In genomic region chr4:35521682-35522081, GRCh38 we compare ENCODE assay signal across 28 cellular contexts.
"Had no signal": no experiment of that assay in that cellular context is flagged by ENCODE, and none has a peak within 500 bp of the region (broad histone marks: within the 10 kb centered on the region; RNA-seq: fewer than 3 reads in every experiment).

No MANE protein-coding gene starts in this region.

- H3K27ac Mint-ChIP-seq: stimulated activated effector memory CD8-positive, alpha-beta T cell treated with anti-CD3 and anti-CD28 coated beads, Interleukin-12 subunit alpha, Interleukin-12 subunit beta, amount 100 ng/mL, for 72 hours; stimulated activated memory B cell treated with anti-CD40 and anti-IgM and Interleukin-4, amounts not matched to agents 10 μg/mL and 1 μg/mL and 100 μg/mL, for 72 hours; stimulated activated naive B cell treated with anti-CD40 and anti-IgM and Interleukin-4, amounts not matched to agents 10 μg/mL and 1 μg/mL and 100 μg/mL, for 72 hours; stimulated activated naive CD8-positive, alpha-beta T cell treated with anti-CD3 and anti-CD28 coated beads, Interleukin-15, amount 100 ng/mL, for 72 hours; stimulated activated naive CD8-positive, alpha-beta T cell treated with anti-CD3 and anti-CD28 coated beads, Interleukin-15, Interleukin-2, amounts not matched to agents 100 ng/mL and 50 ng/mL, for 24 hours; type B pancreatic cell had no signal

- DNase-seq: stimulated activated CD4-positive, alpha-beta T cell treated with anti-CD3 and anti-CD28 coated beads, Interleukin-2, amount 100 ng/mL, for 48 hours; stimulated activated CD4-positive, alpha-beta T cell treated with anti-CD3 and anti-CD28 coated beads, Interleukin-4, amount 100 ng/mL, for 1 hour; stimulated activated CD4-positive, alpha-beta T cell treated with anti-CD3 and anti-CD28 coated beads, Interleukin-4, amount 100 ng/mL, for 24 hours; stimulated activated CD4-positive, alpha-beta T cell treated with anti-CD3 and anti-CD28 coated beads, Interleukin-4, amount 100 ng/mL, for 4 hours; stimulated activated CD8-positive, alpha-beta memory T cell treated with anti-CD3 and anti-CD28 coated beads, Interleukin-4, amount 100 ng/mL, for 48 hours; stimulated activated naive B cell treated with anti-CD40 and anti-IgM and Interleukin-4, amounts not matched to agents 10 μg/mL and 1 μg/mL and 100 μg/mL, for 72 hours; stimulated activated naive CD4-positive, alpha-beta T cell; stimulated activated naive CD4-positive, alpha-beta T cell treated with Interleukin-2 at 50 U/mL for 16 hours; stimulated activated naive CD8-positive, alpha-beta T cell treated with anti-CD3 and anti-CD28 coated beads, Interleukin-15, amount 100 ng/mL, for 72 hours; stimulated activated naive CD8-positive, alpha-beta T cell treated with anti-CD3 and anti-CD28 coated beads, Interleukin-15, Interleukin-2, amounts not matched to agents 100 U/mL and 50 U/mL, for 24 hours; stomach; substantia nigra; testis; thyroid gland; tibial artery; transverse colon; trophoblast cell; upper lobe of left lung; upper lobe of right lung; uterus had no signal

- H3K36me3 Mint-ChIP-seq: stimulated activated effector memory CD8-positive, alpha-beta T cell treated with anti-CD3 and anti-CD28 coated beads, Interleukin-12 subunit alpha, Interleukin-12 subunit beta, amount 100 ng/mL, for 72 hours; stimulated activated memory B cell treated with anti-CD40 and anti-IgM and Interleukin-4, amounts not matched to agents 10 μg/mL and 1 μg/mL and 100 μg/mL, for 72 hours; stimulated activated naive B cell treated with anti-CD40 and anti-IgM and Interleukin-4, amounts not matched to agents 10 μg/mL and 1 μg/mL and 100 μg/mL, for 72 hours; type B pancreatic cell had no signal

- H3K4me3 ChIP-seq: stomach, suprapubic skin, testis, thoracic aorta, thyroid gland, tibial artery, tibial nerve, transverse colon, upper lobe of left lung, upper lobe of right lung, uterus, vagina had no signal

- H3K4me1 Mint-ChIP-seq: stimulated activated effector memory CD8-positive, alpha-beta T cell treated with anti-CD3 and anti-CD28 coated beads, Interleukin-12 subunit alpha, Interleukin-12 subunit beta, amount 100 ng/mL, for 72 hours; stimulated activated memory B cell treated with anti-CD40 and anti-IgM and Interleukin-4, amounts not matched to agents 10 μg/mL and 1 μg/mL and 100 μg/mL, for 72 hours; stimulated activated naive B cell treated with anti-CD40 and anti-IgM and Interleukin-4, amounts not matched to agents 10 μg/mL and 1 μg/mL and 100 μg/mL, for 72 hours; stimulated activated naive CD8-positive, alpha-beta T cell treated with anti-CD3 and anti-CD28 coated beads, Interleukin-15, amount 100 ng/mL, for 72 hours had no signal

- H3K27me3 Mint-ChIP-seq: stimulated activated memory B cell treated with anti-CD40 and anti-IgM and Interleukin-4, amounts not matched to agents 10 μg/mL and 1 μg/mL and 100 μg/mL, for 72 hours; stimulated activated naive B cell treated with anti-CD40 and anti-IgM and Interleukin-4, amounts not matched to agents 10 μg/mL and 1 μg/mL and 100 μg/mL, for 72 hours; stimulated activated naive CD8-positive, alpha-beta T cell treated with anti-CD3 and anti-CD28 coated beads, Interleukin-15, amount 100 ng/mL, for 72 hours; stimulated activated naive CD8-positive, alpha-beta T cell treated with anti-CD3 and anti-CD28 coated beads, Interleukin-15, Interleukin-2, amounts not matched to agents 100 ng/mL and 50 ng/mL, for 24 hours; type B pancreatic cell had no signal

- H3K4me1 ChIP-seq: stomach, suprapubic skin, testis, thyroid gland, tibial artery, tibial nerve, transverse colon, upper lobe of left lung, upper lobe of right lung, uterus, vagina had no signal

- H3K4me3 Mint-ChIP-seq: stimulated activated effector memory CD8-positive, alpha-beta T cell treated with anti-CD3 and anti-CD28 coated beads, Interleukin-12 subunit alpha, Interleukin-12 subunit beta, amount 100 ng/mL, for 72 hours; stimulated activated memory B cell treated with anti-CD40 and anti-IgM and Interleukin-4, amounts not matched to agents 10 μg/mL and 1 μg/mL and 100 μg/mL, for 72 hours; stimulated activated naive B cell treated with anti-CD40 and anti-IgM and Interleukin-4, amounts not matched to agents 10 μg/mL and 1 μg/mL and 100 μg/mL, for 72 hours; stimulated activated naive CD8-positive, alpha-beta T cell treated with anti-CD3 and anti-CD28 coated beads, Interleukin-15, amount 100 ng/mL, for 72 hours; stimulated activated naive CD8-positive, alpha-beta T cell treated with anti-CD3 and anti-CD28 coated beads, Interleukin-15, Interleukin-2, amounts not matched to agents 100 ng/mL and 50 ng/mL, for 24 hours; type B pancreatic cell had no signal

- H3K27ac ChIP-seq: stomach, suprapubic skin, testis, thoracic aorta, thyroid gland, tibial artery, tibial nerve, transverse colon, upper lobe of left lung, upper lobe of right lung, uterus, vagina had no signal

- H3K9me3 Mint-ChIP-seq: stimulated activated naive B cell treated with anti-CD40 and anti-IgM and Interleukin-4, amounts not matched to agents 10 μg/mL and 1 μg/mL and 100 μg/mL, for 72 hours; stimulated activated naive CD8-positive, alpha-beta T cell treated with anti-CD3 and anti-CD28 coated beads, Interleukin-15, Interleukin-2, amounts not matched to agents 100 ng/mL and 50 ng/mL, for 24 hours had no signal

- H3K27me3 ChIP-seq: stomach, suprapubic skin, testis, thyroid gland, tibial artery, tibial nerve, transverse colon, upper lobe of left lung, upper lobe of right lung, uterus, vagina had no signal

- H3K9me3 ChIP-seq: suprapubic skin, testis, thoracic aorta, thyroid gland, tibial artery, tibial nerve, transverse colon, upper lobe of left lung, upper lobe of right lung, uterus, vagina had no signal

- H3K36me3 ChIP-seq: stomach, suprapubic skin, thoracic aorta, thyroid gland, tibial artery, tibial nerve, transverse colon, upper lobe of left lung, upper lobe of right lung, uterus, vagina had no signal
